Comparison of ENCODE assay signal across 24 cellular contexts in genomic region chr11:115151010-115151409, GRCh38.
"Had no signal": no experiment of that assay in that cellular context is flagged by ENCODE, and none has a peak within 500 bp of the region (broad histone marks: within the 10 kb centered on the region; RNA-seq: fewer than 3 reads in every experiment).

No MANE protein-coding gene starts in this region.

- ATAC-seq: activated CD4-positive, alpha-beta T cell treated with anti-CD3 and anti-CD28 coated beads for 36 hours; activated CD8-positive, alpha-beta memory T cell treated with anti-CD3 and anti-CD28 coated beads, Interleukin-2, amount 10 ng/mL, durations not matched to agents 7 days and 5 days; activated CD8-positive, alpha-beta T cell treated with anti-CD3 and anti-CD28 coated beads, Interleukin-2, amount 10 ng/mL, durations not matched to agents 7 days and 5 days; body of pancreas; esophagus mucosa had no signal

- H3K4me3 ChIP-seq: body of pancreas had no signal

- DNase-seq: activated CD4-positive, alpha-beta memory T cell treated with anti-CD3 and anti-CD28 coated beads for 36 hours; activated CD4-positive, alpha-beta T cell treated with anti-CD3 and anti-CD28 coated beads for 36 hours; activated CD4-positive, alpha-beta T cell treated with anti-CD3 and anti-CD28 coated beads, Interleukin-2, amount 10 ng/mL, durations not matched to agents 24 days and 14 days; activated CD4-positive, CD25-positive, alpha-beta regulatory T cell; activated CD4-positive, CD25-positive, alpha-beta regulatory T cell treated with anti-CD3 and anti-CD28 coated beads, Interleukin-2, amount 50 U/mL, for 72 hours; activated CD8-positive, alpha-beta memory T cell treated with anti-CD3 and anti-CD28 coated beads, Interleukin-2, amount 10 ng/mL, durations not matched to agents 7 days and 5 days; activated CD8-positive, alpha-beta memory T cell treated with anti-CD3 and anti-CD28 coated beads, Interleukin-2, amount 50 U/mL, for 4 hours; activated CD8-positive, alpha-beta T cell treated with anti-CD3 and anti-CD28 coated beads, Interleukin-2, amount 10 ng/mL, durations not matched to agents 7 days and 5 days; activated gamma-delta T cell treated with Interleukin-2 at 50 U/mL for 16 hours; activated naive CD4-positive, alpha-beta T cell treated with anti-CD3 and anti-CD28 coated beads, Interleukin-2, amount 50 U/mL, for 16 hours; activated naive CD4-positive, alpha-beta T cell treated with Interleukin-2 at 50 U/mL for 16 hours; activated T-cell treated with anti-CD3 and anti-CD28 coated beads, Interleukin-2, amount 50 U/mL, for 1 hour; activated T-cell treated with anti-CD3 and anti-CD28 coated beads, Interleukin-2, amount 50 U/mL, for 48 hours; amniotic stem cell; anterior cingulate cortex; body of pancreas; caudate nucleus; cortex of kidney; dermis blood vessel endothelial cell; effector CD4-positive, alpha-beta T cell; foreskin fibroblast; head of caudate nucleus; T-helper 2 cell had no signal
